In genomic region chr10:107855933-107856332, GRCh38 we compare ENCODE assay signal across 15 cellular contexts.
DNase-seq lines count a peak whose midpoint lies in the region; ATAC-seq, FAIRE-seq and TF ChIP-seq lines count a peak whose summit lies in the region.
"Had no signal": no experiment of that assay in that cellular context is flagged by ENCODE, and none has a peak within 500 bp of the region (broad histone marks: within the 10 kb centered on the region; RNA-seq: fewer than 3 reads in every experiment).

No MANE protein-coding gene starts in this region.

- H3K27ac ChIP-seq in H1 (ENCODE audit: low read depth, low read length): no peak overlapping the region
- H3K27ac ChIP-seq: C4-2B, HL-60 had no signal

- H3K27me3 ChIP-seq in adipocyte (replicated peaks; ENCODE audit: control insufficient read depth, insufficient read depth, low read length) (no peaks in the 10 kb centered on the region), H1 (replicated peaks in 1 of 4; ENCODE audit: control insufficient read depth in 3 of 4, extremely low read depth in 1 of 4, insufficient read depth in 3 of 4, low read length in 3 of 4) (no peaks in the 10 kb centered on the region)

- no peak overlapping the region for H3K18ac ChIP-seq in H1 (ENCODE audit: extremely low read depth, low read length)

- no peak for TF ChIP-seq POLR2A in H1 (IDR thresholded peaks at IDR 0.05; ENCODE audit: control extremely low read depth in 1 of 2, low read depth in 2 of 2, low read length in 2 of 2)

- H4K91ac ChIP-seq in H1 (replicated peaks; ENCODE audit: insufficient read length, low read length): no peak overlapping the region

- no peak overlapping the region for H2BK5ac ChIP-seq in H1 (ENCODE audit: low read depth, low read length)

- H3K79me1 ChIP-seq in H1 (ENCODE audit: low read depth, low read length): no peaks in the 10 kb centered on the region

- H3K4me2 ChIP-seq in H1 (ENCODE audit: insufficient read depth in 1 of 2, low read depth in 2 of 2, low read length in 2 of 2): no peak overlapping the region

- H3K36me3 ChIP-seq in adipocyte (ENCODE audit: control insufficient read depth, insufficient read depth, low read length, severe bottlenecking): no peaks in the 10 kb centered on the region
- H3K36me3 ChIP-seq in H1 (ENCODE audit: control insufficient read depth in 2 of 4, insufficient read depth in 4 of 4, low read length in 3 of 4): no peaks in the 10 kb centered on the region; a peak in 1 of 8 replicates
- H3K36me3 ChIP-seq: HAP-1 had no signal

- TF ChIP-seq CTCF in H1 (IDR thresholded peaks at IDR 0.05; ENCODE audit: control extremely low read depth in 1 of 3, insufficient read depth in 1 of 3, low read depth in 1 of 3, low read length in 3 of 3): no peak

- no peak overlapping the region for H3K14ac ChIP-seq in H1 (ENCODE audit: insufficient read length)

- no peak overlapping the region for H3K9ac ChIP-seq in adipocyte (ENCODE audit: low read length)
- no peak overlapping the region for H3K9ac ChIP-seq in H1 (replicated peaks in 1 of 4; ENCODE audit: extremely low read depth in 1 of 4, low read depth in 3 of 4, low read length in 3 of 4)

- no peak overlapping the region for H2BK15ac ChIP-seq in H1 (ENCODE audit: low read length)

- TF ChIP-seq EP300 in H1 (IDR thresholded peaks at IDR 0.05; ENCODE audit: borderline replicate concordance in 1 of 2, low read depth in 2 of 2, low read length in 2 of 2): no peak

- FAIRE-seq in H1 (lab: Jason Lieb, UNC): no peak
- FAIRE-seq: D721Med, GM12892, GM18507 had no signal

- peak overlapping the region; percentile 40 for H3K4me3 ChIP-seq in adipocyte (ENCODE audit: low read length)
- H3K4me3 ChIP-seq in H1 (ENCODE audit: extremely low read depth in 1 of 4, insufficient read depth in 2 of 4, low read depth in 3 of 4, low read length in 4 of 4): no peak overlapping the region
- H3K4me3 ChIP-seq: HAP-1 had no signal

- H3K56ac ChIP-seq in H1 (replicated peaks; ENCODE audit: insufficient read length, low read depth, low read length): no peak overlapping the region

- no peak overlapping the region for H3K4ac ChIP-seq in H1 (replicated peaks; ENCODE audit: insufficient read length, low read depth, low read length)

- TF ChIP-seq RAD21 in H1 (IDR thresholded peaks at IDR 0.05 in 1 of 2, conservative IDR thresholded peaks at IDR 0.05 in 1 of 2; ENCODE audit: low read depth in 2 of 2, low read length in 2 of 2): no peak

- H3K79me2 ChIP-seq in H1 (ENCODE audit: control insufficient read depth in 1 of 2, insufficient read depth in 2 of 2, low read length in 2 of 2): no peaks in the 10 kb centered on the region

- H2BK120ac ChIP-seq in H1 (replicated peaks; ENCODE audit: low read depth, low read length): no peak overlapping the region

- 80% methylated on average over 3 of the region's 3 CpGs; no CpG with 5 or more reads in 1 of the 2 experiments for WGBS in H1 (ENCODE audit: extremely low coverage in 1 of 2, insufficient coverage in 1 of 2, insufficient read length in 1 of 2, insufficient replicate concordance in 2 of 2, low coverage in 1 of 2, low lambda C conversion rate in 2 of 2, missing lambda C conversion rate in 1 of 2), 2 experiments

- CTCF ChIA-PET in H1 (lab: Charles Lee; ENCODE audit: partially characterized antibody): interaction anchor here (2.6 kb wide), 1 partner anchor 10 kb away, joined by 8 read pairs; no protein-coding TSS in a partner anchor

- no peaks in the 10 kb centered on the region for H3K23me2 ChIP-seq in H1 (ENCODE audit: low read depth, low read length)

- DNase-seq in HCEC 1CT (peak; percentile 4), adipocyte (ENCODE audit: low read depth) (no peak), H1 (ENCODE audit: low read depth in 1 of 2, low spot score in 2 of 2) (no peak)
- no peak for DNase-seq in effector CD4-positive, alpha-beta T cell
- DNase-seq in stimulated activated CD4-positive, alpha-beta T cell treated with anti-CD3 and anti-CD28 coated beads, Interleukin-4, amount 100 ng/mL, for 1 hour: no peak
- DNase-seq: AML-193; Caco-2; CD4-positive, alpha-beta T cell had no signal

- H3K4me1 ChIP-seq in adipocyte (ENCODE audit: control insufficient read depth, insufficient read depth, low read length) (peaks cover 22% of the 10 kb centered on the region), H1 (replicated peaks in 1 of 4; ENCODE audit: control insufficient read depth in 3 of 4, insufficient read depth in 4 of 4, low read length in 3 of 4) (peaks cover 0 to 3% (median 0%) of the 10 kb centered on the region in 4 experiments; a peak in 1 of 7 replicates)
- H3K4me1 ChIP-seq: Caco-2 had no signal

- H4K20me1 ChIP-seq in H1 (replicated peaks in 1 of 2; ENCODE audit: control insufficient read depth in 1 of 2, insufficient read depth in 2 of 2, low read length in 2 of 2): no peaks in the 10 kb centered on the region

- 0 out of 2 replicates have a peak overlapping the region, but pooled peaks have one; percentile 35 for H2AFZ ChIP-seq in H1 (ENCODE audit: low read length)

- no peak for ATAC-seq in GM18867 (IDR thresholded peaks at IDR 0.05; ENCODE audit: unreplicated experiment)

- POLR2A ChIA-PET in H1 (lab: Charles Lee; ENCODE audit: partially characterized antibody): no interaction called here

- H4K8ac ChIP-seq in H1 (ENCODE audit: extremely low read depth, insufficient read depth, low read length): no peak overlapping the region

- no peak overlapping the region for H2BK20ac ChIP-seq in H1 (ENCODE audit: low read length)

- no peak overlapping the region for H3K23ac ChIP-seq in H1 (ENCODE audit: insufficient read length)

- no peak overlapping the region for H2BK12ac ChIP-seq in H1 (ENCODE audit: low read depth, low read length)

- no peak overlapping the region for H2AK5ac ChIP-seq in H1 (ENCODE audit: low read depth, low read length)

- peaks cover 1% of the 10 kb centered on the region for H3K9me3 ChIP-seq in adipocyte (ENCODE audit: control insufficient read depth, low read length)
- H3K9me3 ChIP-seq in H1 (ENCODE audit: insufficient read depth in 2 of 2, low read depth in 1 of 2, low read length in 1 of 2): no peaks in the 10 kb centered on the region
- H3K9me3 ChIP-seq: Caco-2, HAP-1 had no signal

- no peak overlapping the region for H4K5ac ChIP-seq in H1 (ENCODE audit: insufficient read length, low read depth, low read length)

TF ChIP-seq in H1, 55 proteins besides CTCF, POLR2A, EP300 and RAD21:
- TF ChIP-seq CEBPB (IDR thresholded peaks at IDR 0.05; ENCODE audit: low read depth, low read length) (no peak), E2F6 (IDR thresholded peaks at IDR 0.05) (no peak), SP1 (IDR thresholded peaks at IDR 0.05; ENCODE audit: low read depth, low read length) (no peak), SIX5 (IDR thresholded peaks at IDR 0.05; ENCODE audit: low read depth, low read length) (no peak), RNF2 (IDR thresholded peaks at IDR 0.05; ENCODE audit: borderline replicate concordance, low read depth, low read length, missing control alignments, poor library complexity, severe bottlenecking) (no peak), TAF7 (optimal IDR thresholded peaks at IDR 0.05; ENCODE audit: borderline replicate concordance, low read depth, low read length) (no peak), RFX5 (IDR thresholded peaks at IDR 0.05; ENCODE audit: borderline replicate concordance, low read depth, low read length) (no peak)
